8 cellular contexts compared by ENCODE assay signal in the genomic region with DNA sequence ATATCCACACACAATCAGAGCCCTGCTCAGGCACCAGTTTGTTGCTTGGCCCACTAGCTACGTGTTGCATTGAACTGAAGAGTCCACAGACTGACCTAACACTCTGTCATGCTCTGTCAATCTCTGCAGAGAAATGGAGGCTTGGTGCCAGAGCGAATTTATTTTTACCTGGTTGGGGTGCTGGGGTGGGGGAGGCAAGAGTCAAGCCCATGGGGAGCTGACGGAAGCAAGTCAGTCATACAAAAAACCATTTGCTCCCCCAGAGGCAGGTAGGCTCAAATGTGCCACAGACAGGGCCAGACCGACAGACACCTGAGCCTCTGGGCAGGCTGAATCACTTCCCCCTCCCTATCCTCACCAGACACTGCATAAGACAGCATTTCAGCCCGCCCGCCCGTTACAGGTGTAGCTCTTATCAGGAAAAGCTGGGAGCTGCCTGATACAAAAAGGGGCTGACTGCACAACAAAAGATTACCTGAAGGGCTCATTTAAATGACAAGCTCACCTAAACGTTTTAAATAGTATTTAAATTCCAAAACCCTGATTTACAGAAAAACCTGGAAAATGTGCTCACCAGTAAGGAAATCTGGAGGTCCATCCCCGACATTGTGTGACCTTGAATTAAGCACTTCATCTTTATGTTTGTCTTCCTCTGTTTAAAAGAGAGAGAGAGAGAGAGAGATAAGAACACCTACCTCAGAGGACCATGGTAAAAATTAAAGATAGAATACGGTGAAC. TPM values are rescaled to one million over a fixed set of nuclear protein-coding genes. Genes with fewer than 3 reads are reported as not detected.
DNase-seq lines count a peak whose midpoint lies in the region; ATAC-seq and TF ChIP-seq lines count a peak whose summit lies in the region.

No MANE protein-coding gene starts in this region.

- peak in 1 of 2 donors; percentile 19 for TF ChIP-seq RAD21 in liver (IDR thresholded peaks at IDR 0.05)

- H3K9me3 Mint-ChIP-seq in MCF 10A (ENCODE audit: unreplicated experiment): no peaks in the 10 kb centered on the region

- peaks cover 23% of the 10 kb centered on the region for H3K4me1 ChIP-seq in cardiac muscle cell (ENCODE audit: low read depth)
- H3K4me1 ChIP-seq in liver (ENCODE audit: control insufficient read depth in 4 of 4, insufficient read depth in 4 of 4, low read length in 3 of 4): peaks cover 0 to 34% (median under 1%) of the 10 kb centered on the region in 4 donors
- peaks cover 23% of the 10 kb centered on the region for H3K4me1 ChIP-seq in HAP-1

- in situ Hi-C loops in HAP-1 (cut with MboI; ENCODE audit: low sequenced_read_pairs): loop anchor here (5.0 to 10.0 kb wide), 2 partner anchors 37 to 60 kb away; no protein-coding TSS in a partner anchor

- H3K27me3 ChIP-seq in cardiac muscle cell (no peaks in the 10 kb centered on the region), liver (ENCODE audit: control insufficient read depth in 4 of 4, insufficient read depth in 4 of 4, low read length in 3 of 4) (no peaks in the 10 kb centered on the region), HAP-1 (ENCODE audit: low read depth) (no peaks in the 10 kb centered on the region)

- peak overlapping the region; percentile 100 for H3K27ac ChIP-seq in cardiac muscle cell
- peak overlapping the region; percentile 98 to 99 for H3K27ac ChIP-seq in liver (ENCODE audit: low read depth in 1 of 2, low read length in 2 of 2)

- no peaks in the 10 kb centered on the region for H3K27me3 Mint-ChIP-seq in MCF 10A (ENCODE audit: insufficient read depth, unreplicated experiment)

- intact Hi-C loops in left cardiac atrium (cut with DNase I): loop anchor here (5.0 kb wide), 3 partner anchors 37 to 173 kb away; partner anchors contain the start of gene MXD1 (in 1 of the 2)
- intact Hi-C loops in MCF 10A (cut with micrococcal nuclease): loop anchor here (1.0 to 5.0 kb wide), 2 partner anchors 162 to 171 kb away; partner anchors contain the start of gene TIA1

- 18% methylated on average over 10 of the region's 10 CpGs for WGBS in liver

- H3K4me3 Mint-ChIP-seq in MCF 10A (ENCODE audit: unreplicated experiment): peak overlapping the region; percentile 94

- H3K4me1 Mint-ChIP-seq in MCF 10A (ENCODE audit: insufficient read depth, unreplicated experiment): peaks cover 33% of the 10 kb centered on the region

- DNase-seq in cardiac muscle cell (ENCODE audit: low read depth in 1 of 2, low spot score in 1 of 2) (no peak), left cardiac atrium (no peak), T-helper 2 cell (peak; percentile 30 to 78 (median 44)), MCF 10A (ENCODE audit: unreplicated experiment) (peak; percentile 75), HAP-1 (ENCODE audit: low spot score in 2 of 2) (no peak), HEK293T (ENCODE audit: extremely low spot score) (no peak)
- peak; percentile 42 for DNase-seq in stimulated activated CD8-positive, alpha-beta memory T cell treated with anti-CD3 and anti-CD28 coated beads, Interleukin-12 subunit alpha, Interleukin-12 subunit beta, amount 100 ng/mL, for 4 hours (ENCODE audit: low read depth)

- H3K36me3 ChIP-seq in cardiac muscle cell (peaks cover 23% of the 10 kb centered on the region), liver (ENCODE audit: control insufficient read depth in 4 of 4, insufficient read depth in 3 of 4, low read depth in 1 of 4, low read length in 3 of 4) (peaks cover 0 to 16% (median 10%) of the 10 kb centered on the region in 4 donors), HAP-1 (replicated peaks) (peaks cover 40% of the 10 kb centered on the region)

- H3K36me3 Mint-ChIP-seq in MCF 10A (ENCODE audit: insufficient read depth, unreplicated experiment): peaks cover 48% of the 10 kb centered on the region

- no peaks in the 10 kb centered on the region for H3K9me3 ChIP-seq in cardiac muscle cell (ENCODE audit: low read depth)
- no peaks in the 10 kb centered on the region for H3K9me3 ChIP-seq in liver (ENCODE audit: control insufficient read depth in 4 of 4, low read length in 3 of 4)
- H3K9me3 ChIP-seq in HAP-1: no peaks in the 10 kb centered on the region

- H3K4me3 ChIP-seq in cardiac muscle cell (peak overlapping the region; percentile 63), liver (ENCODE audit: low read depth in 1 of 3, low read length in 3 of 3) (peak overlapping the region; percentile 16 to 85 (median 62)), HAP-1 (no peak overlapping the region)

- H3K27ac Mint-ChIP-seq in MCF 10A (ENCODE audit: low read depth, unreplicated experiment): peak overlapping the region; percentile 100

- CTCF ChIA-PET in MCF 10A (lab: Yijun Ruan, JAX): interaction anchor here (0.6 to 2.7 kb wide), 11 partner anchors 9 to 173 kb away, joined by 3 to 17 read pairs (median 4); no protein-coding TSS in a partner anchor
- CTCF ChIA-PET in HEK293T (lab: Yijun Ruan, JAX): interaction anchor here (0.7 to 1.7 kb wide), 2 partner anchors 14 to 360 kb away, joined by 3 to 9 read pairs; no protein-coding TSS in a partner anchor

- no peak for ATAC-seq in left cardiac atrium

- BruUV-seq in MCF 10A (replicated peaks; lab: Mats Ljungman, UMichigan): no TSS peak

- TF ChIP-seq CTCF in cardiac muscle cell (IDR thresholded peaks at IDR 0.05; ENCODE audit: low read depth, low read length) (no peak), MCF 10A (IDR thresholded peaks at IDR 0.05; ENCODE audit: unreplicated experiment) (no peak), liver (IDR thresholded peaks at IDR 0.05; ENCODE audit: low read depth, low read length, missing input control) (no peak)

- POLR2A ChIA-PET in MCF 10A (lab: Yijun Ruan, JAX) (interaction anchor here (0.5 to 14.0 kb wide), 20 partner anchors 9 to 419 kb away, joined by 3 to 328 read pairs (median 4); partner anchors contain the start of genes C2orf42, GMCL1, MXD1 and SNRNP27), HEK293T (lab: Yijun Ruan, JAX) (interaction anchor here (0.6 to 7.8 kb wide), 12 partner anchors 9 to 208 kb away, joined by 3 to 88 read pairs (median 8); partner anchors contain the start of genes C2orf42 and MXD1)

- H3K9ac ChIP-seq in liver (ENCODE audit: low read depth in 1 of 2, low read length in 2 of 2): peak overlapping the region; percentile 94 to 97

TF ChIP-seq in liver, 16 proteins besides CTCF, POLR2A, EP300 and RAD21 (continues in another document):
- TF ChIP-seq HNF4A (conservative IDR thresholded peaks at IDR 0.05) (peak; percentile 40 to 43), RXRA (IDR thresholded peaks at IDR 0.05) (peak in 1 of 2 donors; percentile 3), GABPA (IDR thresholded peaks at IDR 0.05 in 1 of 2, conservative IDR thresholded peaks at IDR 0.05 in 1 of 2) (no peak), FOXA1 (IDR thresholded peaks at IDR 0.05) (no peak), MAX (IDR thresholded peaks at IDR 0.05) (no peak), NR2F2 (IDR thresholded peaks at IDR 0.05) (no peak), ATF3 (IDR thresholded peaks at IDR 0.05) (no peak), TAF1 (conservative IDR thresholded peaks at IDR 0.05) (peak; percentile 72), JUND (IDR thresholded peaks at IDR 0.05) (peak in 1 of 2 donors; percentile 20), YY1 (IDR thresholded peaks at IDR 0.05) (peak; percentile 60), FOXA2 (IDR thresholded peaks at IDR 0.05) (no peak)

TF ChIP-seq in HEK293T, 16 proteins besides CTCF, POLR2A, EP300 and RAD21:
- no peak for TF ChIP-seq L3MBTL2 (conservative IDR thresholded peaks at IDR 0.05)
- no peak for TF ChIP-seq NFRKB (IDR thresholded peaks at IDR 0.05)
- no peak for TF ChIP-seq SUZ12 (IDR thresholded peaks at IDR 0.05)
- TF ChIP-seq HDGF (IDR thresholded peaks at IDR 0.05; ENCODE audit: borderline replicate concordance): no peak
- TF ChIP-seq TARDBP (IDR thresholded peaks at IDR 0.05): no peak
- no peak for TF ChIP-seq SP1 (IDR thresholded peaks at IDR 0.05)
- TF ChIP-seq BHLHE40 (IDR thresholded peaks at IDR 0.05; ENCODE audit: borderline replicate concordance): no peak
- TF ChIP-seq LEF1 (IDR thresholded peaks at IDR 0.05; ENCODE audit: borderline replicate concordance): no peak
- no peak for TF ChIP-seq ARNT (IDR thresholded peaks at IDR 0.05)
- TF ChIP-seq CTBP1 (IDR thresholded peaks at IDR 0.05; ENCODE audit: borderline replicate concordance): no peak
- no peak for TF ChIP-seq FOXM1 (IDR thresholded peaks at IDR 0.05; ENCODE audit: borderline replicate concordance)
- TF ChIP-seq ELF4 (IDR thresholded peaks at IDR 0.05): no peak
- TF ChIP-seq PKNOX1 (IDR thresholded peaks at IDR 0.05): no peak
- TF ChIP-seq FOXA1 (IDR thresholded peaks at IDR 0.05): no peak
- TF ChIP-seq ZNF384 (IDR thresholded peaks at IDR 0.05): no peak
- TF ChIP-seq FOXK2 (IDR thresholded peaks at IDR 0.05): no peak

RNA-seq across cellular contexts. Expression of gene PCBP1, which starts 2.1 kb away (rescaled TPM):
- total RNA-seq in cardiac muscle cell (87.9 and 127 TPM in 2 replicates), left cardiac atrium (100 to 1,000 TPM; 230 to 248 TPM), MCF 10A (2022) (259 and 277 TPM in 2 replicates), liver (10 to 100 TPM; 64.0 to 87.9 TPM)
- polyA plus RNA-seq in cardiac muscle cell (152 and 166 TPM in 2 replicates), liver (100 to 1,000 TPM in 1 of 2 donors, 10 to 100 TPM in 1; 88.0 to 202 TPM)

Comparison
In these comparisons a context has a peak if more than half of its experiments do, and no peak if none do; other contexts are left out.
1. DNase-seq: peak in T-helper 2 cell (5 of 5), MCF 10A (single experiment) and stimulated activated CD8-positive, alpha-beta memory T cell treated with anti-CD3 and anti-CD28 coated beads, Interleukin-12 subunit alpha, Interleukin-12 subunit beta, amount 100 ng/mL, for 4 hours (single experiment); none in cardiac muscle cell (0 of 2), left cardiac atrium (single experiment), HAP-1 (0 of 2) and HEK293T (single experiment).